8 cellular contexts compared by ENCODE assay signal in genomic region chr17:82105882-82106696, GRCh38. TPM values are rescaled to one million over a fixed set of nuclear protein-coding genes. Genes with fewer than 3 reads are reported as not detected.
DNase-seq lines count a peak whose midpoint lies in the region; ATAC-seq and TF ChIP-seq lines count a peak whose summit lies in the region.

No MANE protein-coding gene starts in this region.

- no peaks in the 10 kb centered on the region for H3K9me3 Mint-ChIP-seq in activated naive CD8-positive, alpha-beta T cell treated with anti-CD3 and anti-CD28 coated beads, Interleukin-2, amount 50 U/mL, for 24 hours

- peak; percentile 28 for DNase-seq in DMS114 treated with DMSO at 0.1 percent for 48 hours (lab: John Stamatoyannopoulos, UW; ENCODE audit: unreplicated experiment)
- peak; percentile 49 for DNase-seq in KG1 (lab: John Stamatoyannopoulos, UW)
- peak; percentile 97 for DNase-seq in SK-N-SH
- peak; percentile 76 for DNase-seq in activated naive CD8-positive, alpha-beta T cell treated with anti-CD3 and anti-CD28 coated beads, Interleukin-2, amount 50 U/mL, for 24 hours
- DNase-seq in stimulated activated CD4-positive, alpha-beta T cell treated with anti-CD3 and anti-CD28 coated beads, Interleukin-1b, Interleukin-23, amount 100 ng/mL, for 4 hours (ENCODE audit: low read depth in 2 of 2) = peak; percentile 26 to 50
- no peak for DNase-seq in NCI-H187 (lab: John Stamatoyannopoulos, UW)

- no peak overlapping the region for H2AFZ ChIP-seq in SK-N-SH (ENCODE audit: low read depth)

- no peaks in the 10 kb centered on the region for H3K27me3 Mint-ChIP-seq in activated naive CD8-positive, alpha-beta T cell treated with anti-CD3 and anti-CD28 coated beads, Interleukin-2, amount 50 U/mL, for 24 hours

- peaks cover 7% of the 10 kb centered on the region for H3F3A ChIP-seq in SK-N-SH (replicated peaks; ENCODE audit: insufficient read depth)

- no peaks in the 10 kb centered on the region for H3K27me3 ChIP-seq in SK-N-SH (ENCODE audit: insufficient read depth)

- H3K4me2 ChIP-seq in SK-N-SH = no peak overlapping the region

- H3K4me3 Mint-ChIP-seq in activated naive CD8-positive, alpha-beta T cell treated with anti-CD3 and anti-CD28 coated beads, Interleukin-2, amount 50 U/mL, for 24 hours = peak overlapping the region; percentile 89

- H3K27ac Mint-ChIP-seq in activated naive CD8-positive, alpha-beta T cell treated with anti-CD3 and anti-CD28 coated beads, Interleukin-2, amount 50 U/mL, for 24 hours = peak overlapping the region; percentile 94

- peaks cover 28% of the 10 kb centered on the region for H3K4me1 Mint-ChIP-seq in activated naive CD8-positive, alpha-beta T cell treated with anti-CD3 and anti-CD28 coated beads, Interleukin-2, amount 50 U/mL, for 24 hours

- H3K9ac ChIP-seq in SK-N-SH = no peak overlapping the region

- peak; percentile 49 for TF ChIP-seq CTCF in SK-N-SH (IDR thresholded peaks at IDR 0.05)

- H3K36me3 ChIP-seq in SK-N-SH (replicated peaks in 1 of 2; ENCODE audit: control insufficient read depth in 1 of 2, insufficient read depth in 2 of 2, low read length in 1 of 2) = peaks cover 0 to 7% of the 10 kb centered on the region in 2 experiments

- CTCF ChIA-PET in SK-N-SH (lab: Yijun Ruan, JAX) = interaction anchor here (0.9 to 5.2 kb wide), 21 partner anchors 8 to 147 kb away, joined by 3 to 45 read pairs (median 7); partner anchors contain the start of genes DCXR, FASN, NOTUM and RAC3

- no peaks in the 10 kb centered on the region for H3K36me3 Mint-ChIP-seq in activated naive CD8-positive, alpha-beta T cell treated with anti-CD3 and anti-CD28 coated beads, Interleukin-2, amount 50 U/mL, for 24 hours (ENCODE audit: low read depth)

- peaks cover 11 to 63% of the 10 kb centered on the region in 2 experiments; a peak in 3 of 4 replicates for H3K4me1 ChIP-seq in SK-N-SH (ENCODE audit: control insufficient read depth in 1 of 2, insufficient read depth in 2 of 2, low read depth in 1 of 2, low read length in 1 of 2)

- H3K9me3 ChIP-seq in SK-N-SH (no peaks in the 10 kb centered on the region), iPS-18c (ENCODE audit: control insufficient read depth, insufficient read depth, low read length) (no peaks in the 10 kb centered on the region)

- POLR2A ChIA-PET in SK-N-SH (lab: Yijun Ruan, JAX) = interaction anchor here (0.6 to 2.3 kb wide), 10 partner anchors 8 to 403 kb away, joined by 3 to 13 read pairs (median 3); partner anchors contain the start of genes CENPX, FASN and MRPL12

- no peaks in the 10 kb centered on the region for H3K9me2 ChIP-seq in SK-N-SH

- TF ChIP-seq RAD21 in SK-N-SH (IDR thresholded peaks at IDR 0.05; ENCODE audit: low read length) = peak; percentile 38

- H3K27ac ChIP-seq in SK-N-SH (ENCODE audit: low read depth in 2 of 2, low read length in 1 of 2) = peak overlapping the region; percentile 16 to 93; a peak in 3 of 4 replicates

- peak; percentile 57 for ATAC-seq in GM21367 (IDR thresholded peaks at IDR 0.05; ENCODE audit: unreplicated experiment)
- peak; percentile 89 for ATAC-seq in activated naive CD8-positive, alpha-beta T cell treated with anti-CD3 and anti-CD28 coated beads, Interleukin-2, amount 50 U/mL, for 24 hours

- WGBS in SK-N-SH (ENCODE audit: low lambda C conversion rate) = 55% methylated on average over 18 of the region's 24 CpGs

- peak in 1 of 2 experiments; percentile 42; a peak in 1 of 4 replicates for TF ChIP-seq EP300 in SK-N-SH (IDR thresholded peaks at IDR 0.05; ENCODE audit: borderline replicate concordance in 1 of 2, low read depth in 1 of 2, low read length in 1 of 2)

- H3K4me3 ChIP-seq in SK-N-SH (ENCODE audit: low read depth in 2 of 2, low read length in 1 of 2) = peak overlapping the region in 1 of 2 experiments; percentile 9; a peak in 1 of 4 replicates
- peak overlapping the region; percentile 10; the same call in 1 of the 2 replicates for H3K4me3 ChIP-seq in iPS-18c (ENCODE audit: insufficient read depth, low read depth, low read length)

- no peaks in the 10 kb centered on the region for H3K79me2 ChIP-seq in SK-N-SH (ENCODE audit: insufficient read depth)

- no peaks in the 10 kb centered on the region for H4K20me1 ChIP-seq in SK-N-SH (ENCODE audit: insufficient read depth)

TF ChIP-seq in SK-N-SH, 30 proteins besides CTCF, POLR2A, EP300 and RAD21 (continues in another document):
- TF ChIP-seq RXRA (IDR thresholded peaks at IDR 0.05; ENCODE audit: borderline replicate concordance, low read depth) = no peak
- no peak for TF ChIP-seq MAX (IDR thresholded peaks at IDR 0.05; ENCODE audit: low read depth)
- TF ChIP-seq CHD2 (IDR thresholded peaks at IDR 0.05; ENCODE audit: low read length, partially characterized antibody) = peak; percentile 12
- no peak for TF ChIP-seq MEF2A (IDR thresholded peaks at IDR 0.05; ENCODE audit: borderline replicate concordance, low read depth)
- TF ChIP-seq RCOR1 (IDR thresholded peaks at IDR 0.05; ENCODE audit: low read length) = no peak; the same call in 1 of the 2 replicates
- TF ChIP-seq NFIC (IDR thresholded peaks at IDR 0.05; ENCODE audit: borderline replicate concordance) = no peak
- TF ChIP-seq REST (IDR thresholded peaks at IDR 0.05; ENCODE audit: low read depth, low read length) = no peak
- no peak for TF ChIP-seq TEAD4 (IDR thresholded peaks at IDR 0.05; ENCODE audit: borderline replicate concordance, insufficient read depth)
- no peak; the same call in 1 of the 2 replicates for TF ChIP-seq GATA2 (CRISPR knock-in tag; IDR thresholded peaks at IDR 0.05)
- no peak for TF ChIP-seq USF1 (IDR thresholded peaks at IDR 0.05; ENCODE audit: borderline replicate concordance, low read depth)
- TF ChIP-seq TAF1 (IDR thresholded peaks at IDR 0.05; ENCODE audit: borderline replicate concordance, low read depth, low read length) = no peak
- peak; percentile 42; the same call in 1 of the 2 replicates for TF ChIP-seq SMC3 (IDR thresholded peaks at IDR 0.05; ENCODE audit: low read depth, low read length)
- TF ChIP-seq YY1 (IDR thresholded peaks at IDR 0.05; ENCODE audit: low read depth) = no peak
- no peak for TF ChIP-seq FOSL2 (IDR thresholded peaks at IDR 0.05; ENCODE audit: borderline replicate concordance, low read depth)
- TF ChIP-seq MXI1 (IDR thresholded peaks at IDR 0.05; ENCODE audit: low read depth, low read length) = peak; percentile 79; the same call in 1 of the 2 replicates
- no peak for TF ChIP-seq JUND (IDR thresholded peaks at IDR 0.05)

RNA-seq across cellular contexts. Expression of gene FASN, which starts 8.1 kb away (rescaled TPM):
- polyA plus RNA-seq in SK-N-SH (2012; rRNA removed) = 28.1 and 55.1 TPM in 2 replicates
- polyA plus RNA-seq in SK-N-SH (2012; cell fraction: cytosol; rRNA removed) = 15.2 and 34.0 TPM in 2 replicates
- 174 and 219 TPM in 2 replicates for polyA plus RNA-seq in SK-N-SH (2012; cell fraction: nucleus; rRNA removed)

RNA-seq across cellular contexts. Expression of gene DUS1L, which starts 40.5 kb away (rescaled TPM):
- 144 and 163 TPM in 2 replicates for polyA plus RNA-seq in SK-N-SH (2012; rRNA removed)
- polyA plus RNA-seq in SK-N-SH (2012; cell fraction: cytosol; rRNA removed) = 57.9 and 78.7 TPM in 2 replicates
- 1,198 and 1,537 TPM in 2 replicates for polyA plus RNA-seq in SK-N-SH (2012; cell fraction: nucleus; rRNA removed)

RNA-seq across cellular contexts. Expression of gene GPS1, which starts 54.4 kb away (rescaled TPM):
- polyA plus RNA-seq in SK-N-SH (2012; rRNA removed) = 264 and 272 TPM in 2 replicates
- 79.9 and 147 TPM in 2 replicates for polyA plus RNA-seq in SK-N-SH (2012; cell fraction: cytosol; rRNA removed)
- polyA plus RNA-seq in SK-N-SH (2012; cell fraction: nucleus; rRNA removed) = 584 and 643 TPM in 2 replicates

RNA-seq across cellular contexts. Expression of gene RFNG, which starts 54.5 kb away (rescaled TPM):
- polyA plus RNA-seq in SK-N-SH (2012; rRNA removed) = 54.4 and 68.6 TPM in 2 replicates
- polyA plus RNA-seq in SK-N-SH (2012; cell fraction: cytosol; rRNA removed) = 22.9 and 37.2 TPM in 2 replicates
- 329 and 368 TPM in 2 replicates for polyA plus RNA-seq in SK-N-SH (2012; cell fraction: nucleus; rRNA removed)

Comparison
In these comparisons a context has a peak if more than half of its experiments do, and no peak if none do; other contexts are left out.
1. DNase-seq: peak in DMS114 treated with DMSO at 0.1 percent for 48 hours (single experiment), KG1 (single experiment), SK-N-SH (single experiment), activated naive CD8-positive, alpha-beta T cell treated with anti-CD3 and anti-CD28 coated beads, Interleukin-2, amount 50 U/mL, for 24 hours (single experiment) and stimulated activated CD4-positive, alpha-beta T cell treated with anti-CD3 and anti-CD28 coated beads, Interleukin-1b, Interleukin-23, amount 100 ng/mL, for 4 hours (2 of 2); none in NCI-H187 (0 of 2).